In genomic region chr10:111865550-111865949, GRCh38 we compare ENCODE assay signal across 39 cellular contexts.
"Had no signal": no experiment of that assay in that cellular context is flagged by ENCODE, and none has a peak within 500 bp of the region (broad histone marks: within the 10 kb centered on the region; RNA-seq: fewer than 3 reads in every experiment).

No MANE protein-coding gene starts in this region.

- H3K27ac ChIP-seq: adrenal gland, ascending aorta, body of pancreas, brain microvascular endothelial cell, breast epithelium, cardiac muscle cell had no signal

- H3K4me1 ChIP-seq: adrenal gland, ascending aorta, body of pancreas, breast epithelium had no signal

- H3K27me3 ChIP-seq: adrenal gland, ascending aorta, body of pancreas, brain microvascular endothelial cell, breast epithelium, cardiac muscle cell had no signal

- H3K9me3 ChIP-seq: adrenal gland, ascending aorta, body of pancreas, breast epithelium had no signal

- H3K36me3 Mint-ChIP-seq: activated naive CD4-positive, alpha-beta T cell treated with anti-CD3 and anti-CD28 coated beads, Interleukin-2, amount 10 ng/mL, durations not matched to agents 7 days and 5 days; activated naive CD4-positive, alpha-beta T cell treated with anti-CD3 and anti-CD28 coated beads, Interleukin-2, amount 50 U/mL, for 24 hours; activated naive CD4-positive, alpha-beta T cell treated with anti-CD3 and anti-CD28 coated beads, Interleukin-2, amount 50 U/mL, for 72 hours; activated naive CD8-positive, alpha-beta T cell; activated naive CD8-positive, alpha-beta T cell treated with anti-CD3 and anti-CD28 coated beads for 36 hours; activated naive CD8-positive, alpha-beta T cell treated with anti-CD3 and anti-CD28 coated beads, Interleukin-2, amount 10 ng/mL, durations not matched to agents 7 days and 5 days; brain had no signal

- H3K4me3 Mint-ChIP-seq: activated naive CD4-positive, alpha-beta T cell treated with anti-CD3 and anti-CD28 coated beads for 36 hours; activated naive CD4-positive, alpha-beta T cell treated with anti-CD3 and anti-CD28 coated beads, Interleukin-2, amount 10 ng/mL, durations not matched to agents 7 days and 5 days; activated naive CD4-positive, alpha-beta T cell treated with anti-CD3 and anti-CD28 coated beads, Interleukin-2, amount 50 U/mL, for 24 hours; activated naive CD8-positive, alpha-beta T cell; activated naive CD8-positive, alpha-beta T cell treated with anti-CD3 and anti-CD28 coated beads for 36 hours; activated naive CD8-positive, alpha-beta T cell treated with anti-CD3 and anti-CD28 coated beads, Interleukin-2, amount 10 ng/mL, durations not matched to agents 7 days and 5 days; activated naive CD8-positive, alpha-beta T cell treated with anti-CD3 and anti-CD28 coated beads, Interleukin-2, amount 50 U/mL, for 24 hours; activated T-cell treated with anti-CD3 and anti-CD28 coated beads, Interleukin-2, amount 50 U/mL, for 24 hours; activated T-cell treated with anti-CD3 and anti-CD28 coated beads, Interleukin-2, amount 50 U/mL, for 4 hours; activated T-cell treated with anti-CD3 and anti-CD28 coated beads, Interleukin-2, amount 50 U/mL, for 72 hours; activated T-helper 1 cell treated with anti-CD3 and anti-CD28 coated beads, Interleukin-12 subunit alpha, Interleukin-12 subunit beta, Interleukin-2, Interleukin-4 antibody, amounts not matched to agents 30 ng/mL and 10 ng/mL and 1 ng/mL, durations not matched to agents 14 hours and 24 hours and 36 hours; activated T-helper 17 cell treated with anti-CD3 and anti-CD28 coated beads, Interleukin-2, amount 50 U/mL, for 72 hours; brain; central memory CD8-positive, alpha-beta T cell had no signal

- H3K36me3 ChIP-seq: adrenal gland, ascending aorta, brain microvascular endothelial cell, breast epithelium, cardiac muscle cell had no signal

- H3K4me3 ChIP-seq: adrenal gland, ascending aorta, body of pancreas, breast epithelium, cardiac muscle cell had no signal

- DNase-seq: activated effector memory CD4-positive, alpha-beta T cell treated with anti-CD3 and anti-CD28 coated beads, Interleukin-2, amount 50 U/mL, for 16 hours; activated effector memory CD4-positive, alpha-beta T cell treated with Interleukin-2 at 50 U/mL for 16 hours; activated gamma-delta T cell; activated gamma-delta T cell treated with Interleukin-2 at 50 U/mL for 16 hours; activated naive CD4-positive, alpha-beta T cell; activated naive CD4-positive, alpha-beta T cell treated with anti-CD3 and anti-CD28 coated beads for 36 hours; activated naive CD4-positive, alpha-beta T cell treated with anti-CD3 and anti-CD28 coated beads, Interleukin-2, amount 10 ng/mL, durations not matched to agents 7 days and 5 days; activated naive CD4-positive, alpha-beta T cell treated with anti-CD3 and anti-CD28 coated beads, Interleukin-2, amount 50 U/mL, for 16 hours; activated naive CD4-positive, alpha-beta T cell treated with Interleukin-2 at 50 U/mL for 16 hours; activated naive CD8-positive, alpha-beta T cell treated with anti-CD3 and anti-CD28 coated beads for 36 hours; activated naive CD8-positive, alpha-beta T cell treated with anti-CD3 and anti-CD28 coated beads, Interleukin-2, amount 10 ng/mL, durations not matched to agents 7 days and 5 days; activated naive CD8-positive, alpha-beta T cell treated with anti-CD3 and anti-CD28 coated beads, Interleukin-2, amount 50 U/mL, for 24 hours; activated T-cell treated with anti-CD3 and anti-CD28 coated beads, Interleukin-2, amount 50 U/mL, for 24 hours; activated T-cell treated with anti-CD3 and anti-CD28 coated beads, Interleukin-2, amount 50 U/mL, for 4 hours; activated T-cell treated with anti-CD3 and anti-CD28 coated beads, Interleukin-2, amount 50 U/mL, for 48 hours; activated T-cell treated with anti-CD3 and anti-CD28 coated beads, Interleukin-2, amount 50 U/mL, for 72 hours; adrenal gland; amniotic stem cell; amygdala; anterior cingulate cortex; aorta; body of pancreas; brain microvascular endothelial cell; caudate nucleus; central memory CD4-positive, alpha-beta T cell; cerebellar nuclear complex had no signal

- H3K27ac Mint-ChIP-seq: activated naive CD4-positive, alpha-beta T cell treated with anti-CD3 and anti-CD28 coated beads for 36 hours; activated naive CD4-positive, alpha-beta T cell treated with anti-CD3 and anti-CD28 coated beads, Interleukin-2, amount 10 ng/mL, durations not matched to agents 7 days and 5 days; activated naive CD4-positive, alpha-beta T cell treated with anti-CD3 and anti-CD28 coated beads, Interleukin-2, amount 50 U/mL, for 24 hours; activated naive CD4-positive, alpha-beta T cell treated with anti-CD3 and anti-CD28 coated beads, Interleukin-2, amount 50 U/mL, for 72 hours; activated naive CD8-positive, alpha-beta T cell; activated naive CD8-positive, alpha-beta T cell treated with anti-CD3 and anti-CD28 coated beads for 36 hours; activated naive CD8-positive, alpha-beta T cell treated with anti-CD3 and anti-CD28 coated beads, Interleukin-2, amount 10 ng/mL, durations not matched to agents 7 days and 5 days; activated naive CD8-positive, alpha-beta T cell treated with anti-CD3 and anti-CD28 coated beads, Interleukin-2, amount 50 U/mL, for 24 hours; activated T-cell treated with anti-CD3 and anti-CD28 coated beads, Interleukin-2, amount 50 U/mL, for 24 hours; activated T-cell treated with anti-CD3 and anti-CD28 coated beads, Interleukin-2, amount 50 U/mL, for 72 hours; activated T-helper 1 cell treated with anti-CD3 and anti-CD28 coated beads, Interleukin-12 subunit alpha, Interleukin-12 subunit beta, Interleukin-2, Interleukin-4 antibody, amounts not matched to agents 30 ng/mL and 10 ng/mL and 1 ng/mL, durations not matched to agents 14 hours and 24 hours and 36 hours; activated T-helper 17 cell treated with anti-CD3 and anti-CD28 coated beads, Interleukin-2, amount 50 U/mL, for 72 hours; activated T-helper 2 cell treated with anti-CD3 and anti-CD28 coated beads, Interferon-gamma antibody, Interleukin-2, Interleukin-4, amounts not matched to agents 10 μg/mL and 5 μg/mL and 100 μg/mL, durations not matched to agents 14 hours and 24 hours and 36 hours; brain had no signal

- H3K4me1 Mint-ChIP-seq: activated naive CD4-positive, alpha-beta T cell treated with anti-CD3 and anti-CD28 coated beads, Interleukin-2, amount 10 ng/mL, durations not matched to agents 7 days and 5 days; activated naive CD4-positive, alpha-beta T cell treated with anti-CD3 and anti-CD28 coated beads, Interleukin-2, amount 50 U/mL, for 24 hours; activated naive CD8-positive, alpha-beta T cell treated with anti-CD3 and anti-CD28 coated beads for 36 hours; activated naive CD8-positive, alpha-beta T cell treated with anti-CD3 and anti-CD28 coated beads, Interleukin-2, amount 10 ng/mL, durations not matched to agents 7 days and 5 days; activated naive CD8-positive, alpha-beta T cell treated with anti-CD3 and anti-CD28 coated beads, Interleukin-2, amount 50 U/mL, for 24 hours; activated T-helper 17 cell treated with anti-CD3 and anti-CD28 coated beads, Interleukin-2, amount 50 U/mL, for 72 hours; central memory CD8-positive, alpha-beta T cell had no signal

- FAIRE-seq: astrocyte, bronchial epithelial cell had no signal

- H3K27me3 Mint-ChIP-seq: activated naive CD4-positive, alpha-beta T cell treated with anti-CD3 and anti-CD28 coated beads, Interleukin-2, amount 10 ng/mL, durations not matched to agents 7 days and 5 days; activated naive CD8-positive, alpha-beta T cell treated with anti-CD3 and anti-CD28 coated beads for 36 hours; activated naive CD8-positive, alpha-beta T cell treated with anti-CD3 and anti-CD28 coated beads, Interleukin-2, amount 10 ng/mL, durations not matched to agents 7 days and 5 days; activated T-cell treated with anti-CD3 and anti-CD28 coated beads, Interleukin-2, amount 50 U/mL, for 24 hours; brain; central memory CD8-positive, alpha-beta T cell had no signal

- ATAC-seq: activated naive CD4-positive, alpha-beta T cell treated with anti-CD3 and anti-CD28 coated beads, Interleukin-2, amount 50 U/mL, for 72 hours; activated naive CD8-positive, alpha-beta T cell treated with anti-CD3 and anti-CD28 coated beads, Interleukin-2, amount 50 U/mL, for 24 hours; activated T-cell treated with anti-CD3 and anti-CD28 coated beads, Interleukin-2, amount 50 U/mL, for 4 hours; activated T-cell treated with anti-CD3 and anti-CD28 coated beads, Interleukin-2, amount 50 U/mL, for 72 hours; activated T-helper 17 cell treated with anti-CD3 and anti-CD28 coated beads, Interleukin-2, amount 50 U/mL, for 72 hours; body of pancreas had no signal

- H3K9me3 Mint-ChIP-seq: activated naive CD4-positive, alpha-beta T cell treated with anti-CD3 and anti-CD28 coated beads for 36 hours; activated naive CD4-positive, alpha-beta T cell treated with anti-CD3 and anti-CD28 coated beads, Interleukin-2, amount 50 U/mL, for 24 hours; activated naive CD8-positive, alpha-beta T cell treated with anti-CD3 and anti-CD28 coated beads for 36 hours; activated naive CD8-positive, alpha-beta T cell treated with anti-CD3 and anti-CD28 coated beads, Interleukin-2, amount 50 U/mL, for 24 hours; activated T-cell treated with anti-CD3 and anti-CD28 coated beads, Interleukin-2, amount 50 U/mL, for 24 hours; activated T-cell treated with anti-CD3 and anti-CD28 coated beads, Interleukin-2, amount 50 U/mL, for 4 hours; activated T-helper 1 cell treated with anti-CD3 and anti-CD28 coated beads, Interleukin-12 subunit alpha, Interleukin-12 subunit beta, Interleukin-2, Interleukin-4 antibody, amounts not matched to agents 30 ng/mL and 10 ng/mL and 1 ng/mL, durations not matched to agents 14 hours and 24 hours and 36 hours; activated T-helper 2 cell treated with anti-CD3 and anti-CD28 coated beads, Interferon-gamma antibody, Interleukin-2, Interleukin-4, amounts not matched to agents 10 μg/mL and 5 μg/mL and 100 μg/mL, durations not matched to agents 14 hours and 24 hours and 36 hours; central memory CD8-positive, alpha-beta T cell had no signal
